ENCODE assay signal across 8 cellular contexts in the genomic region with DNA sequence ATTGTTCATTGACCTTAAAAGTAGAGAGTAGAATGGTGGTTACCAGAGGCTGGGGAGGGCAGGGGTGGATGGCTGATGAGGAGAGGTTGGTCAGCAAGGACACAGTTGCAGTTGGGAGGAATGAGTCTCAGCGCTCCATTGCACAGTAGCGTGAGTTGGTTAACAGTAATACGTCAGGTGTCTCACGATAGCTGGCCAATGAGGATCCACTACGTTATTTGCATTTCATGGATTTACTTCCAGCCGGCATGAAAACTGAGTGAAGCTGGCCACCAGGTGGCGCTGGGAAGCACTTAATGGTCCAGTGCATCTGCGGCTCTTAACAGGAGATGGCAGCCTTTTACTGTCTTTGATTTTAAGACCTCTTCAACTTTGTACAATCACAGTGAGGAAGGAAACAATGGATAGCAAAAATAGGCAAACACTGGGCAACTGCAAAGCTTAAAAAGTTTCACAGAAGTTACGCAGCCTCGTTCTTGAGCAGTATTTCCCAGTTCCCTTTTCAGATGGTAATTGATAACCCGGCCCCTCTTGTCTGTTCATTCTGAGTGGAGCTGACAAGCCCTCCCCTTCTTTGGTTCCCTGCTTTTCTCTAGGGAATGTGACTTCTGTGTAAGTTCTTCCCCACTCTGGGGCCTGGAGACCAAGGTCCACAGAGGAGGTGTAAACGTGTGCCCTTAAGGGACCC. TPM values are rescaled to one million over a fixed set of nuclear protein-coding genes. Genes with fewer than 3 reads are reported as not detected.
DNase-seq lines count a peak whose midpoint lies in the region; ATAC-seq and TF ChIP-seq lines count a peak whose summit lies in the region.

No MANE protein-coding gene starts in this region.

- H3K36me3 ChIP-seq in BJ (ENCODE audit: control insufficient read depth, insufficient read depth, low read length) (no peaks in the 10 kb centered on the region), kidney epithelial cell (ENCODE audit: control insufficient read depth, insufficient read depth, low read length) (no peaks in the 10 kb centered on the region)

- H3K4me3 ChIP-seq in BJ (ENCODE audit: low read depth, low read length): no peak overlapping the region
- no peak overlapping the region for H3K4me3 ChIP-seq in kidney epithelial cell (ENCODE audit: low read depth, low read length)

- peak; percentile 89 for ATAC-seq in HG03378 (IDR thresholded peaks at IDR 0.05; ENCODE audit: unreplicated experiment)

- H3K27me3 ChIP-seq in BJ (ENCODE audit: control insufficient read depth, insufficient read depth, low read length) (no peaks in the 10 kb centered on the region), kidney epithelial cell (ENCODE audit: control insufficient read depth, insufficient read depth, low read length) (no peaks in the 10 kb centered on the region)

- TF ChIP-seq CTCF in BJ (IDR thresholded peaks at IDR 0.05; ENCODE audit: insufficient read depth, low read depth, low read length) (peak; percentile 99), kidney epithelial cell (IDR thresholded peaks at IDR 0.05; ENCODE audit: insufficient read depth, low read length, poor library complexity, severe bottlenecking) (peak; percentile 99)

- POLR2A ChIA-PET in BJ (lab: Charles Lee): interaction anchor here (0.7 kb wide), 1 partner anchor 813 kb away, joined by 4 read pairs; no protein-coding TSS in a partner anchor

- peak; percentile 44 for DNase-seq in BJ (ENCODE audit: low read depth)
- DNase-seq in GM19240 (ENCODE audit: insufficient read length, low spot score): peak; percentile 67
- DNase-seq in NCI-H446 (lab: John Stamatoyannopoulos, UW): peak; percentile 73 to 91
- DNase-seq in activated CD4-positive, CD25-positive, alpha-beta regulatory T cell (lab: John Stamatoyannopoulos, UW): peak; percentile 61 to 86 (median 70)
- DNase-seq in central memory CD4-positive, alpha-beta T cell: peak; percentile 78
- peak; percentile 79 for DNase-seq in kidney epithelial cell (ENCODE audit: low read depth)
- peak; percentile 89 to 93 for DNase-seq in stimulated activated CD4-positive, alpha-beta T cell treated with anti-CD3 and anti-CD28 coated beads, Interleukin-2, amount 100 ng/mL, for 24 hours

- CTCF ChIA-PET in BJ (lab: Yijun Ruan, JAX): interaction anchor here (0.6 to 6.9 kb wide), 78 partner anchors 9 to 780 kb away, joined by 3 to 172 read pairs (median 5); a partner anchor contains a TSS

RNA-seq across cellular contexts. Expression of a gene that starts 23.7 kb away (rescaled TPM):
- polyA plus RNA-seq in BJ (2011; rRNA removed): 2.5 and 3.3 TPM in 2 replicates
- 9.7 and 16.4 TPM in 2 replicates for polyA minus RNA-seq in BJ (2011; rRNA and poly(A)+ RNA removed)
- 1.9 and 5.6 TPM in 2 replicates for total RNA-seq in kidney epithelial cell
